Comparison of ENCODE assay signal across 8 cellular contexts in genomic region chr10:72334832-72335393, GRCh38. TPM values are rescaled to one million over a fixed set of nuclear protein-coding genes. Genes with fewer than 3 reads are reported as not detected.
A peak's percentile ranks its signal among the peaks of the same experiment; 100 is the strongest.
DNase-seq lines count a peak whose midpoint lies in the region; ATAC-seq, FAIRE-seq and TF ChIP-seq lines count a peak whose summit lies in the region.

No MANE protein-coding gene starts in this region.

- FAIRE-seq in D721Med (lab: Jason Lieb, UNC): no peak

- no peak for TF ChIP-seq CTCF in mesothelial cell of epicardium (IDR thresholded peaks at IDR 0.05; ENCODE audit: unreplicated experiment)
- no peak for TF ChIP-seq CTCF in D721Med (IDR thresholded peaks at IDR 0.05; ENCODE audit: insufficient read depth, missing control alignments)

- peaks cover 44 to 81% (median 69%) of the 10 kb centered on the region in 4 donors for H3K4me1 Mint-ChIP-seq in CD4-positive, alpha-beta memory T cell
- H3K4me1 Mint-ChIP-seq in activated CD4-positive, alpha-beta T cell treated with anti-CD3 and anti-CD28 coated beads, Interleukin-2, amount 10 ng/mL, durations not matched to agents 24 days and 14 days: peaks cover 66% of the 10 kb centered on the region
- H3K4me1 Mint-ChIP-seq in mesothelial cell of epicardium: peaks cover 49% of the 10 kb centered on the region

- peaks cover 14% of the 10 kb centered on the region for H3K36me3 ChIP-seq in CD4-positive, alpha-beta memory T cell (ENCODE audit: insufficient read depth, low read length)

- peaks cover 3 to 20% of the 10 kb centered on the region in 2 donors for H3K36me3 Mint-ChIP-seq in CD4-positive, alpha-beta memory T cell
- peaks cover 34% of the 10 kb centered on the region for H3K36me3 Mint-ChIP-seq in activated CD4-positive, alpha-beta T cell treated with anti-CD3 and anti-CD28 coated beads, Interleukin-2, amount 10 ng/mL, durations not matched to agents 24 days and 14 days (ENCODE audit: low read depth)
- peaks cover 10% of the 10 kb centered on the region for H3K36me3 Mint-ChIP-seq in mesothelial cell of epicardium

- H3K27ac Mint-ChIP-seq in CD4-positive, alpha-beta memory T cell: peak overlapping the region; percentile 95 to 98 (median 97)
- H3K27ac Mint-ChIP-seq in activated CD4-positive, alpha-beta T cell treated with anti-CD3 and anti-CD28 coated beads, Interleukin-2, amount 10 ng/mL, durations not matched to agents 24 days and 14 days: peak overlapping the region; percentile 88
- peak overlapping the region; percentile 93 for H3K27ac Mint-ChIP-seq in mesothelial cell of epicardium

- intact Hi-C loops in CD4-positive, alpha-beta memory T cell (cut with micrococcal nuclease): loop anchor here (1.0 kb wide), 4 partner anchors 16 to 120 kb away; no protein-coding TSS in a partner anchor
- intact Hi-C loops in activated CD4-positive, alpha-beta T cell treated with anti-CD3 and anti-CD28 coated beads, Interleukin-2, amount 10 ng/mL, durations not matched to agents 24 days and 14 days (cut with micrococcal nuclease): loop anchor here (1.0 to 10.0 kb wide), 8 partner anchors 15 to 400 kb away; partner anchors contain the start of gene SPOCK2

- H3K27ac ChIP-seq in CD4-positive, alpha-beta memory T cell (ENCODE audit: low read depth, low read length): peak overlapping the region; percentile 76

- H3K4me1 ChIP-seq in CD4-positive, alpha-beta memory T cell (ENCODE audit: insufficient read depth, low read length): peaks cover 75% of the 10 kb centered on the region

- peak overlapping the region in 7 of 8 donors; percentile 41 to 92 (median 75) for H3K4me3 Mint-ChIP-seq in CD4-positive, alpha-beta memory T cell
- peak overlapping the region; percentile 70 for H3K4me3 Mint-ChIP-seq in activated CD4-positive, alpha-beta T cell treated with anti-CD3 and anti-CD28 coated beads, Interleukin-2, amount 10 ng/mL, durations not matched to agents 24 days and 14 days
- H3K4me3 Mint-ChIP-seq in mesothelial cell of epicardium: no peak overlapping the region

- no peaks in the 10 kb centered on the region for H3K9me3 Mint-ChIP-seq in CD4-positive, alpha-beta memory T cell
- no peaks in the 10 kb centered on the region for H3K9me3 Mint-ChIP-seq in activated CD4-positive, alpha-beta T cell treated with anti-CD3 and anti-CD28 coated beads, Interleukin-2, amount 10 ng/mL, durations not matched to agents 24 days and 14 days
- H3K9me3 Mint-ChIP-seq in mesothelial cell of epicardium: no peaks in the 10 kb centered on the region

- CTCF ChIA-PET in CD4-positive, alpha-beta memory T cell (lab: Charles Lee; ENCODE audit: partially characterized antibody): interaction anchor here (1.0 to 12.9 kb wide), 17 partner anchors 8 to 438 kb away, joined by 3 to 196 read pairs (median 6); partner anchors contain the start of genes ANAPC16, ASCC1 and DDIT4

- H3K27me3 Mint-ChIP-seq in CD4-positive, alpha-beta memory T cell: no peaks in the 10 kb centered on the region
- H3K27me3 Mint-ChIP-seq in activated CD4-positive, alpha-beta T cell treated with anti-CD3 and anti-CD28 coated beads, Interleukin-2, amount 10 ng/mL, durations not matched to agents 24 days and 14 days: no peaks in the 10 kb centered on the region
- H3K27me3 Mint-ChIP-seq in mesothelial cell of epicardium (ENCODE audit: low read depth): no peaks in the 10 kb centered on the region

- H3K4me3 ChIP-seq in CD4-positive, alpha-beta memory T cell (ENCODE audit: low read length in 2 of 2): peak overlapping the region in 1 of 2 donors; percentile 41
- H3K4me3 ChIP-seq in Jurkat, Clone E6-1 (ENCODE audit: low read length): peak overlapping the region; percentile 41

- peak; percentile 94 to 96 (median 95) for DNase-seq in CD4-positive, alpha-beta memory T cell
- peak; percentile 98 for DNase-seq in Jurkat, Clone E6-1 (ENCODE audit: low read depth, low spot score)
- peak; percentile 96 for DNase-seq in activated CD4-positive, alpha-beta T cell treated with anti-CD3 and anti-CD28 coated beads, Interleukin-2, amount 10 ng/mL, durations not matched to agents 24 days and 14 days
- peak; percentile 92 for DNase-seq in dermis blood vessel endothelial cell
- DNase-seq in mesothelial cell of epicardium (ENCODE audit: low spot score in 2 of 2, unreplicated experiment in 2 of 2): no peak
- DNase-seq in stimulated activated CD8-positive, alpha-beta memory T cell treated with anti-CD3 and anti-CD28 coated beads, Interleukin-7, amount 100 ng/mL, for 24 hours (ENCODE audit: low read depth): peak; percentile 64
- no peak for DNase-seq in D721Med (ENCODE audit: insufficient read length, low spot score)

- ATAC-seq in GM21390 (IDR thresholded peaks at IDR 0.05; ENCODE audit: unreplicated experiment): peak; percentile 59

- POLR2A ChIA-PET in CD4-positive, alpha-beta memory T cell (lab: Charles Lee; ENCODE audit: partially characterized antibody): interaction anchor here (0.7 to 10.0 kb wide), 23 partner anchors 8 to 484 kb away, joined by 3 to 125 read pairs (median 5); partner anchors contain the start of genes ANAPC16, ASCC1, DDIT4 and DNAJB12

- no peaks in the 10 kb centered on the region for H3K27me3 ChIP-seq in CD4-positive, alpha-beta memory T cell (ENCODE audit: insufficient read depth, low read length)

- no peaks in the 10 kb centered on the region for H3K9me3 ChIP-seq in CD4-positive, alpha-beta memory T cell (ENCODE audit: control insufficient read depth in 1 of 2, low read length in 2 of 2)

RNA-seq across cellular contexts. Expression of gene DNAJB12, which starts 19.8 kb away (rescaled TPM):
- 10 to 100 TPM; 26.3 to 26.7 TPM for total RNA-seq in CD4-positive, alpha-beta memory T cell
- 10 to 100 TPM; 13.4 to 26.2 TPM for polyA plus RNA-seq in CD4-positive, alpha-beta memory T cell
- 25.7 TPM for polyA plus RNA-seq in Jurkat, Clone E6-1 (2012; ENCODE audit: insufficient read depth, insufficient read length)
- total RNA-seq in activated CD4-positive, alpha-beta T cell treated with anti-CD3 and anti-CD28 coated beads, Interleukin-2, amount 10 ng/mL, durations not matched to agents 24 days and 14 days: 32.5 and 35.1 TPM in 2 replicates
- total RNA-seq in dermis blood vessel endothelial cell (25.9 and 35.9 TPM in 2 replicates), mesothelial cell of epicardium (31.4 to 35.3 TPM (median 32.1 TPM) in 3 replicates)

Comparison
In these comparisons a context has a peak if more than half of its experiments do, and no peak if none do; other contexts are left out.
1. DNase-seq: peak in CD4-positive, alpha-beta memory T cell (5 of 5), Jurkat, Clone E6-1 (single experiment), activated CD4-positive, alpha-beta T cell treated with anti-CD3 and anti-CD28 coated beads, Interleukin-2, amount 10 ng/mL, durations not matched to agents 24 days and 14 days (single experiment), dermis blood vessel endothelial cell (single experiment) and stimulated activated CD8-positive, alpha-beta memory T cell treated with anti-CD3 and anti-CD28 coated beads, Interleukin-7, amount 100 ng/mL, for 24 hours (single experiment); none in mesothelial cell of epicardium (0 of 2) and D721Med (single experiment).
2. Peak in every context shown above with its lines, with median percentiles within 50 percentile points of each other: H3K27ac Mint-ChIP-seq.